12 cellular contexts compared by ENCODE assay signal in genomic region chr1:226881515-226882185, GRCh38. TPM values are rescaled to one million over a fixed set of nuclear protein-coding genes. Genes with fewer than 3 reads are reported as not detected.
DNase-seq lines count a peak whose midpoint lies in the region; TF ChIP-seq lines count a peak whose summit lies in the region.
"Had no signal": no experiment of that assay in that cellular context is flagged by ENCODE, and none has a peak within 500 bp of the region (broad histone marks: within the 10 kb centered on the region; RNA-seq: fewer than 3 reads in every experiment).

No MANE protein-coding gene starts in this region.

- no peaks in the 10 kb centered on the region for H3K9me3 Mint-ChIP-seq in activated CD4-positive, alpha-beta T cell treated with anti-CD3 and anti-CD28 coated beads, Interleukin-2, amount 10 ng/mL, durations not matched to agents 7 days and 5 days
- H3K9me3 Mint-ChIP-seq in HFFc6: no peaks in the 10 kb centered on the region

- H3K4me2 ChIP-seq in OCI-LY3 (ENCODE audit: low read length): peak overlapping the region; percentile 93; the same call in 1 of the 2 replicates

- peak overlapping the region; percentile 51 for H3K4me3 Mint-ChIP-seq in activated CD4-positive, alpha-beta T cell treated with anti-CD3 and anti-CD28 coated beads, Interleukin-2, amount 10 ng/mL, durations not matched to agents 7 days and 5 days
- no peak overlapping the region for H3K4me3 Mint-ChIP-seq in HFFc6

- H2AFZ ChIP-seq in OCI-LY3 (ENCODE audit: low read depth, low read length): no peak overlapping the region

- H3K4me1 Mint-ChIP-seq in activated CD4-positive, alpha-beta T cell treated with anti-CD3 and anti-CD28 coated beads, Interleukin-2, amount 10 ng/mL, durations not matched to agents 7 days and 5 days: peaks cover 60% of the 10 kb centered on the region
- peaks cover 18% of the 10 kb centered on the region for H3K4me1 Mint-ChIP-seq in HFFc6 (ENCODE audit: low read depth)

- H3K4me3 ChIP-seq in OCI-LY3 (ENCODE audit: low read length) (no peak overlapping the region), duodenal mucosa (ENCODE audit: low read depth in 1 of 2, low read length in 2 of 2) (peak overlapping the region; percentile 57 to 61), spleen (no peak overlapping the region)

- H3K27ac Mint-ChIP-seq in activated CD4-positive, alpha-beta T cell treated with anti-CD3 and anti-CD28 coated beads, Interleukin-2, amount 10 ng/mL, durations not matched to agents 7 days and 5 days: peak overlapping the region; percentile 91
- no peak overlapping the region for H3K27ac Mint-ChIP-seq in HFFc6

- no peaks in the 10 kb centered on the region for H3K27me3 Mint-ChIP-seq in activated CD4-positive, alpha-beta T cell treated with anti-CD3 and anti-CD28 coated beads, Interleukin-2, amount 10 ng/mL, durations not matched to agents 7 days and 5 days
- H3K27me3 Mint-ChIP-seq in HFFc6 (ENCODE audit: insufficient read depth): peaks cover 2% of the 10 kb centered on the region; the same call in 1 of the 2 replicates

- no peak for TF ChIP-seq POLR2A in spleen (IDR thresholded peaks at IDR 0.05)

- H3K9ac ChIP-seq in OCI-LY3 (ENCODE audit: low read length) (no peak overlapping the region), duodenal mucosa (ENCODE audit: low read depth in 1 of 2, low read length in 2 of 2) (peak overlapping the region in 1 of 2 donors; percentile 61)

- TF ChIP-seq CTCF in OCI-LY3 (IDR thresholded peaks at IDR 0.05; ENCODE audit: low read depth, low read length) (no peak), spleen (IDR thresholded peaks at IDR 0.05 in 8 of 11, conservative IDR thresholded peaks at IDR 0.05 in 3 of 11) (no peak), HFFc6 (IDR thresholded peaks at IDR 0.05) (no peak)

- WGBS in spleen, 5 donors: 90 to 93% (median 93%) methylated on average over 15 of the region's 15 CpGs

- no peak for DNase-seq in activated CD4-positive, alpha-beta T cell treated with anti-CD3 and anti-CD28 coated beads, Interleukin-2, amount 10 ng/mL, durations not matched to agents 7 days and 5 days
- DNase-seq in activated CD4-positive, alpha-beta T cell treated with anti-CD3 and anti-CD28 coated beads, Interleukin-2, amount 50 U/mL, for 4 hours: no peak
- peak; percentile 74 for DNase-seq in spleen
- DNase-seq in DMS 273 treated with DMSO at 0.1 percent for 48 hours (lab: John Stamatoyannopoulos, UW): no peak
- DNase-seq in GDM1 (lab: John Stamatoyannopoulos, UW): no peak
- no peak for DNase-seq in HFFc6
- DNase-seq: DMS153, mesenchymal stem cell, NCI-H1092 treated with DMSO at 0.1 percent for 48 hours, Right ventricle myocardium superior had no signal

- H3K36me3 ChIP-seq in OCI-LY3 (replicated peaks; ENCODE audit: low read depth, low read length) (no peaks in the 10 kb centered on the region), duodenal mucosa (ENCODE audit: control insufficient read depth in 1 of 2, insufficient read depth in 2 of 2, low read length in 2 of 2) (peaks cover 10 to 11% of the 10 kb centered on the region in 2 donors), spleen (peaks cover 0 to 69% (median 12%) of the 10 kb centered on the region in 6 donors)

- H3K36me3 Mint-ChIP-seq in activated CD4-positive, alpha-beta T cell treated with anti-CD3 and anti-CD28 coated beads, Interleukin-2, amount 10 ng/mL, durations not matched to agents 7 days and 5 days (ENCODE audit: low read depth): peaks cover 4% of the 10 kb centered on the region
- H3K36me3 Mint-ChIP-seq in HFFc6 (ENCODE audit: low read depth): peaks cover 24% of the 10 kb centered on the region

- H3K79me2 ChIP-seq in OCI-LY3 (ENCODE audit: low read length): no peaks in the 10 kb centered on the region

- H3K9me3 ChIP-seq in OCI-LY3 (ENCODE audit: insufficient read depth, low read length): no peaks in the 10 kb centered on the region
- H3K9me3 ChIP-seq in duodenal mucosa (ENCODE audit: control insufficient read depth in 1 of 2, low read length in 2 of 2): no peaks in the 10 kb centered on the region
- no peaks in the 10 kb centered on the region for H3K9me3 ChIP-seq in spleen

- intact Hi-C loops in spleen (cut with DNase I; ENCODE audit: low total_unique reads): no loop called here

- H4K20me1 ChIP-seq in OCI-LY3 (ENCODE audit: insufficient read depth, low read length): no peaks in the 10 kb centered on the region

- H3K4me1 ChIP-seq in OCI-LY3 (ENCODE audit: low read length) (peaks cover 29% of the 10 kb centered on the region), duodenal mucosa (ENCODE audit: control insufficient read depth in 1 of 2, insufficient read depth in 2 of 2, low read length in 2 of 2) (peaks cover 26 to 35% of the 10 kb centered on the region in 2 donors), spleen (peaks cover 30 to 52% (median 49%) of the 10 kb centered on the region in 6 donors)

- CTCF ChIA-PET in activated CD4-positive, alpha-beta T cell treated with anti-CD3 and anti-CD28 coated beads, Interleukin-2, amount 10 ng/mL, durations not matched to agents 7 days and 5 days (lab: Charles Lee): interaction anchor here (1.0 to 3.2 kb wide), 3 partner anchors 10 to 255 kb away, joined by 4 to 12 read pairs (median 5); no protein-coding TSS in a partner anchor

- no peak overlapping the region for H3K27ac ChIP-seq in OCI-LY3 (ENCODE audit: low read length)
- H3K27ac ChIP-seq in duodenal mucosa (ENCODE audit: low read depth, low read length): no peak overlapping the region
- H3K27ac ChIP-seq in spleen: peak overlapping the region; percentile 60 to 90 (median 80)

- POLR2A ChIA-PET in activated CD4-positive, alpha-beta T cell treated with anti-CD3 and anti-CD28 coated beads, Interleukin-2, amount 10 ng/mL, durations not matched to agents 7 days and 5 days (lab: Charles Lee): no interaction called here

- H3K27me3 ChIP-seq in OCI-LY3 (ENCODE audit: low read depth, low read length) (no peaks in the 10 kb centered on the region), duodenal mucosa (ENCODE audit: control insufficient read depth in 1 of 2, insufficient read depth in 2 of 2, low read length in 2 of 2) (no peaks in the 10 kb centered on the region), spleen (replicated peaks in 1 of 7) (no peaks in the 10 kb centered on the region)

RNA-seq across cellular contexts. Expression of gene PSEN2, which starts 11.2 kb away (rescaled TPM):
- 1 to 10 TPM; 2.0 to 2.9 TPM for total RNA-seq in activated CD4-positive, alpha-beta T cell treated with anti-CD3 and anti-CD28 coated beads, Interleukin-2, amount 10 ng/mL, durations not matched to agents 7 days and 5 days
- total RNA-seq in spleen: 10 to 100 TPM; 24.5 to 57.0 (median 38.3) TPM
- 10 to 100 TPM in 1 of 3 donors, 1 to 10 TPM in 2; 6.3 to 16.7 (median 8.9) TPM for polyA plus RNA-seq in spleen
- total RNA-seq in HFFc6 (2021; fragmentation: NEBNext Ultra II Directional; extraction: Animal tissue kit (Norgen Biotek cat#: 25700)): 10 to 100 TPM; 11.0 to 17.4 (median 13.4) TPM

RNA-seq across cellular contexts. Expression of gene COQ8A, which starts 58.4 kb away (rescaled TPM):
- total RNA-seq in activated CD4-positive, alpha-beta T cell treated with anti-CD3 and anti-CD28 coated beads, Interleukin-2, amount 10 ng/mL, durations not matched to agents 7 days and 5 days: 10 to 100 TPM; 22.6 to 25.5 TPM
- 10 to 100 TPM; 31.0 to 44.7 (median 38.1) TPM for total RNA-seq in spleen
- polyA plus RNA-seq in spleen: 10 to 100 TPM; 44.9 to 59.4 (median 52.4) TPM
- 1 to 10 TPM; 4.1 to 8.1 (median 4.9) TPM for total RNA-seq in HFFc6 (2021; fragmentation: NEBNext Ultra II Directional; extraction: Animal tissue kit (Norgen Biotek cat#: 25700))

Comparison
In these comparisons a context has a peak if more than half of its experiments do, and no peak if none do; other contexts are left out.
1. H3K27ac ChIP-seq: peak in spleen (8 of 8); none in OCI-LY3 (single experiment) and duodenal mucosa (single experiment).
2. H3K4me3 ChIP-seq: peak in duodenal mucosa (2 of 2); none in OCI-LY3 (single experiment) and spleen (0 of 8).